Comparison of ENCODE assay signal across 1 cellular context in genomic region chr17:34637548-34638525, GRCh38.
TF ChIP-seq lines count a peak whose summit lies in the region.

No MANE protein-coding gene starts in this region.

TF ChIP-seq in IMR-90, 13 proteins besides CTCF, POLR2A, EP300 and RAD21 (continued from another document):
- TF ChIP-seq USF2 (IDR thresholded peaks at IDR 0.05; ENCODE audit: low read depth, low read length) (no peak), CEBPB (IDR thresholded peaks at IDR 0.05; ENCODE audit: low read depth, low read length) (no peak)
TF ChIP-seq in IMR-90: peak in this region for 2.
